Comparison of ENCODE assay signal across 25 cellular contexts in the genomic region with DNA sequence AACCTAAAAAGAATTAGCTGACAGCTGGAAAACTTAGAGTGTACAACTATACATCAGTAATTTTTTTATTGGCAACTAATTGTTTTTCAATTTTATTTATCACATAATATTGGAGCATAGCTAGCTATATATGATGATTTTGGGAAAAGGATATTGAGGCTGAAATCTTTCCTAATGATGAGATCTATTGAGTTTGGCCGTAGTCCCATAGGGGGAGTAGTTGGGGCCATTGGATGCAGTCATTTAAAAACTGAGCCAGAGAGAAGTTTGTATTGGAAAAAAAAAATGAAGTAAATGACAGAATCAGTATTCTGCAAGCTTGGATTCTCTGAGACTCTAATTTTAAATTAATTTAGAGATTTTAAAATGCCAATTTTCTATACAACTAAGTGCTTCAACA.
DNase-seq lines count a peak whose midpoint lies in the region; ATAC-seq, FAIRE-seq and TF ChIP-seq lines count a peak whose summit lies in the region.
"Had no signal": no experiment of that assay in that cellular context is flagged by ENCODE, and none has a peak within 500 bp of the region (broad histone marks: within the 10 kb centered on the region; RNA-seq: fewer than 3 reads in every experiment).

No MANE protein-coding gene starts in this region.

- H3K4me2 ChIP-seq in A549 (0 out of 3 replicates have a peak overlapping the region, but pooled peaks have one; percentile 6), GM23338 (no peak overlapping the region)

- 91% methylated on average over 1 of the region's 1 CpG for WGBS in A549 (ENCODE audit: missing lambda C conversion rate)

- no peak for ATAC-seq in A549
- no peak for ATAC-seq in GM23338
- ATAC-seq in natural killer cell = no peak
- ATAC-seq in GM18519 (IDR thresholded peaks at IDR 0.05; ENCODE audit: low FRiP score, unreplicated experiment) = no peak
- ATAC-seq in GM18511 (IDR thresholded peaks at IDR 0.05; ENCODE audit: unreplicated experiment) = no peak
- ATAC-seq: activated T-helper 17 cell treated with anti-CD3 and anti-CD28 coated beads, Interleukin-2, amount 50 U/mL, for 72 hours; CD8-positive, alpha-beta T cell; pancreas; WTC11 had no signal

- no peaks in the 10 kb centered on the region for H3K36me3 ChIP-seq in GM23338 (ENCODE audit: insufficient read depth)
- H3K36me3 ChIP-seq: colonic mucosa, pancreas had no signal

- H3K27ac Mint-ChIP-seq in GM23338 = no peak overlapping the region
- no peak overlapping the region for H3K27ac Mint-ChIP-seq in natural killer cell
- H3K27ac Mint-ChIP-seq: activated naive CD8-positive, alpha-beta T cell; activated T-helper 17 cell treated with anti-CD3 and anti-CD28 coated beads, Interleukin-2, amount 50 U/mL, for 72 hours; CD8-positive, alpha-beta T cell; naive B cell; WTC11 had no signal

- no peak for TF ChIP-seq RAD21 in A549 (conservative IDR thresholded peaks at IDR 0.05 in 1 of 2, IDR thresholded peaks at IDR 0.05 in 1 of 2)

- no peaks in the 10 kb centered on the region for H3K9me3 Mint-ChIP-seq in GM23338
- no peaks in the 10 kb centered on the region for H3K9me3 Mint-ChIP-seq in natural killer cell
- H3K9me3 Mint-ChIP-seq: activated T-helper 17 cell treated with anti-CD3 and anti-CD28 coated beads, Interleukin-2, amount 50 U/mL, for 72 hours; CD8-positive, alpha-beta T cell; WTC11 had no signal

- no peaks in the 10 kb centered on the region for H3K79me2 ChIP-seq in GM23338 (replicated peaks; ENCODE audit: insufficient read depth)

- no peak for DNase-seq in A549 (ENCODE audit: low read depth in 1 of 2, low spot score in 1 of 2)
- DNase-seq in GM23338 (ENCODE audit: low spot score) = peak; percentile 17
- DNase-seq in astrocyte of the spinal cord (ENCODE audit: low read depth, low spot score) = no peak
- DNase-seq in iPS-NIHi11 (ENCODE audit: low spot score) = peak; percentile 23
- DNase-seq in natural killer cell = no peak
- DNase-seq in COLO668 (lab: John Stamatoyannopoulos, UW; ENCODE audit: unreplicated experiment) = no peak
- DNase-seq: CD8-positive, alpha-beta T cell; colonic mucosa; DMS79 treated with DMSO at 0.1 percent for 48 hours; KG1; mesendoderm; MV-4-11; naive B cell; NCI-H2171; NCI-H524 treated with DMSO at 0.1 percent for 48 hours; pancreas; RPMI8226; stimulated activated CD4-positive, alpha-beta T cell treated with anti-CD3 and anti-CD28 coated beads, Interleukin-15, amount 100 ng/mL, for 24 hours; trophoblast cell had no signal

- POLR2A ChIA-PET in A549 (lab: Yijun Ruan, JAX) = no interaction called here

- no peaks in the 10 kb centered on the region for H3K9me3 ChIP-seq in A549
- H3K9me3 ChIP-seq: colonic mucosa, pancreas had no signal

- H3F3A ChIP-seq in GM23338 (replicated peaks; ENCODE audit: low read depth) = no peaks in the 10 kb centered on the region

- no peak for TF ChIP-seq EP300 in A549 (IDR thresholded peaks at IDR 0.05)

- TF ChIP-seq POLR2A in A549 (IDR thresholded peaks at IDR 0.05; ENCODE audit: low read length) = no peak

- H3K4me1 Mint-ChIP-seq in GM23338 (no peaks in the 10 kb centered on the region), natural killer cell (no peaks in the 10 kb centered on the region)
- H3K4me1 Mint-ChIP-seq: activated T-helper 17 cell treated with anti-CD3 and anti-CD28 coated beads, Interleukin-2, amount 50 U/mL, for 72 hours; naive B cell; WTC11 had no signal

- in situ Hi-C loops in astrocyte of the spinal cord (cut with HindIII; ENCODE audit: low sequenced_read_pairs) = no loop called here

- H3K36me3 Mint-ChIP-seq in GM23338 (ENCODE audit: low read depth) (no peaks in the 10 kb centered on the region), natural killer cell (no peaks in the 10 kb centered on the region)
- H3K36me3 Mint-ChIP-seq: activated naive CD8-positive, alpha-beta T cell; CD8-positive, alpha-beta T cell; naive B cell; WTC11 had no signal

- H3K4me3 Mint-ChIP-seq in GM23338 (no peak overlapping the region), natural killer cell (no peak overlapping the region)
- H3K4me3 Mint-ChIP-seq: activated naive CD8-positive, alpha-beta T cell; activated T-helper 17 cell treated with anti-CD3 and anti-CD28 coated beads, Interleukin-2, amount 50 U/mL, for 72 hours; CD8-positive, alpha-beta T cell; naive B cell; WTC11 had no signal

- no peaks in the 10 kb centered on the region for H4K20me1 ChIP-seq in GM23338 (replicated peaks; ENCODE audit: insufficient read depth)

- intact Hi-C loops in natural killer cell (cut with micrococcal nuclease) = no loop called here

- H3K27ac ChIP-seq in A549 = no peak overlapping the region
- no peak overlapping the region for H3K27ac ChIP-seq in GM23338 (ENCODE audit: low read depth)
- H3K27ac ChIP-seq: colonic mucosa, pancreas had no signal

- H3K4me1 ChIP-seq in A549 (peaks cover 26% of the 10 kb centered on the region), GM23338 (ENCODE audit: insufficient read depth) (no peaks in the 10 kb centered on the region)
- H3K4me1 ChIP-seq: colonic mucosa, pancreas had no signal

- H3K27me3 ChIP-seq in GM23338 (ENCODE audit: insufficient read depth) = no peaks in the 10 kb centered on the region
- H3K27me3 ChIP-seq: colonic mucosa, pancreas had no signal

- CTCF ChIA-PET in A549 (lab: Yijun Ruan, JAX) = interaction anchor here (0.8 to 1.9 kb wide), 2 partner anchors 13 to 246 kb away, joined by 3 to 8 read pairs; no protein-coding TSS in a partner anchor

- H3K27me3 Mint-ChIP-seq in GM23338 (ENCODE audit: insufficient read depth, low read depth, poor library complexity) (no peaks in the 10 kb centered on the region), natural killer cell (ENCODE audit: low read depth in 2 of 2) (peaks cover 5 to 8% of the 10 kb centered on the region in 2 donors)

- no peak overlapping the region for H2AFZ ChIP-seq in GM23338

- no peak; the same call in none of the 3 replicates for TF ChIP-seq CTCF in A549 (IDR thresholded peaks at IDR 0.05)
- peak; percentile 38 to 57 for TF ChIP-seq CTCF in GM23338 (conservative IDR thresholded peaks at IDR 0.05; ENCODE audit: low read depth in 2 of 2)
- TF ChIP-seq CTCF in astrocyte of the spinal cord (IDR thresholded peaks at IDR 0.05; ENCODE audit: low read depth, low read length) = peak; percentile 22
- TF ChIP-seq CTCF in natural killer cell (IDR thresholded peaks at IDR 0.05) = no peak

- 0 out of 2 replicates have a peak, but pooled peaks cover 9% of the 10 kb centered on the region for H3K9me2 ChIP-seq in GM23338 (ENCODE audit: insufficient read depth)

- FAIRE-seq in A549 (lab: Jason Lieb, UNC) = no peak
- FAIRE-seq: GM12892, pancreas had no signal

- H3K4me3 ChIP-seq in A549 = no peak overlapping the region
- no peak overlapping the region for H3K4me3 ChIP-seq in GM23338
- no peak overlapping the region for H3K4me3 ChIP-seq in astrocyte of the spinal cord (ENCODE audit: low read depth, low read length)
- H3K4me3 ChIP-seq: colonic mucosa, pancreas had no signal

TF ChIP-seq in A549, 52 proteins besides CTCF, POLR2A, EP300 and RAD21:
- TF ChIP-seq SMC3 (IDR thresholded peaks at IDR 0.05) (0 out of 3 replicates have a peak, but pooled peaks have one; percentile 5), RNF2 (IDR thresholded peaks at IDR 0.05; ENCODE audit: borderline replicate concordance, low read depth) (no peak)

Comparison
In these comparisons a context has a peak if more than half of its experiments do, and no peak if none do; other contexts are left out.
1. DNase-seq: peak in GM23338 (single experiment) and iPS-NIHi11 (single experiment); none in A549 (0 of 2), astrocyte of the spinal cord (single experiment), natural killer cell (single experiment) and COLO668 (single experiment).
2. CTCF ChIP-seq: peak in GM23338 (2 of 2) and astrocyte of the spinal cord (single experiment); none in A549 (single experiment) and natural killer cell (single experiment).